Comparison of ENCODE assay signal across 17 cellular contexts in genomic region chr19:48145596-48146254, GRCh38.
"Had no signal": no experiment of that assay in that cellular context is flagged by ENCODE, and none has a peak within 500 bp of the region (broad histone marks: within the 10 kb centered on the region; RNA-seq: fewer than 3 reads in every experiment).

No MANE protein-coding gene starts in this region.

- ATAC-seq: activated T-cell treated with anti-CD3 and anti-CD28 coated beads, Interleukin-2, amount 50 U/mL, for 72 hours; mucosa of descending colon; naive thymus-derived CD8-positive, alpha-beta T cell had no signal

- FAIRE-seq: endometrium, urothelium cell line had no signal

- H3K4me1 Mint-ChIP-seq: naive thymus-derived CD8-positive, alpha-beta T cell had no signal

- H3K4me1 ChIP-seq: breast epithelium, esophagus squamous epithelium had no signal

- H3K4me3 Mint-ChIP-seq: activated CD4-positive, alpha-beta memory T cell treated with anti-CD3 and anti-CD28 coated beads for 36 hours; activated T-cell treated with anti-CD3 and anti-CD28 coated beads, Interleukin-2, amount 50 U/mL, for 72 hours; stimulated activated naive CD8-positive, alpha-beta T cell treated with anti-CD3 and anti-CD28 coated beads, Interleukin-15, Interleukin-2, amounts not matched to agents 100 ng/mL and 50 ng/mL, for 24 hours had no signal

- H3K4me3 ChIP-seq: breast epithelium, esophagus squamous epithelium, mucosa of descending colon, sigmoid colon, thoracic aorta had no signal

- H3K9me3 Mint-ChIP-seq: activated CD4-positive, alpha-beta memory T cell treated with anti-CD3 and anti-CD28 coated beads for 36 hours; activated T-cell treated with anti-CD3 and anti-CD28 coated beads, Interleukin-2, amount 50 U/mL, for 72 hours; naive thymus-derived CD8-positive, alpha-beta T cell; stimulated activated naive CD8-positive, alpha-beta T cell treated with anti-CD3 and anti-CD28 coated beads, Interleukin-15, Interleukin-2, amounts not matched to agents 100 ng/mL and 50 ng/mL, for 24 hours had no signal

- H3K36me3 ChIP-seq: sigmoid colon had no signal

- H3K27ac Mint-ChIP-seq: activated CD4-positive, alpha-beta memory T cell treated with anti-CD3 and anti-CD28 coated beads for 36 hours; activated T-cell treated with anti-CD3 and anti-CD28 coated beads, Interleukin-2, amount 50 U/mL, for 72 hours; progenitor cell of endocrine pancreas; stimulated activated naive CD8-positive, alpha-beta T cell treated with anti-CD3 and anti-CD28 coated beads, Interleukin-15, Interleukin-2, amounts not matched to agents 100 ng/mL and 50 ng/mL, for 24 hours had no signal

- H3K9me3 ChIP-seq: breast epithelium, esophagus squamous epithelium, mucosa of descending colon, sigmoid colon, thoracic aorta had no signal

- H3K27me3 Mint-ChIP-seq: activated CD4-positive, alpha-beta memory T cell treated with anti-CD3 and anti-CD28 coated beads for 36 hours; naive thymus-derived CD8-positive, alpha-beta T cell; progenitor cell of endocrine pancreas; stimulated activated naive CD8-positive, alpha-beta T cell treated with anti-CD3 and anti-CD28 coated beads, Interleukin-15, Interleukin-2, amounts not matched to agents 100 ng/mL and 50 ng/mL, for 24 hours had no signal

- DNase-seq: activated CD4-positive, alpha-beta memory T cell treated with anti-CD3 and anti-CD28 coated beads for 36 hours; activated CD4-positive, alpha-beta T cell treated with anti-CD3 and anti-CD28 coated beads for 1 hour; activated T-cell treated with anti-CD3 and anti-CD28 coated beads, Interleukin-2, amount 50 U/mL, for 72 hours; aorta; esophagus squamous epithelium; foreskin melanocyte; mucosa of descending colon; occipital lobe; sigmoid colon; stimulated activated CD4-positive, alpha-beta T cell treated with anti-CD3 and anti-CD28 coated beads, Interleukin-2, amount 100 ng/mL, for 24 hours had no signal

- H3K27ac ChIP-seq: breast epithelium, esophagus squamous epithelium, sigmoid colon, thoracic aorta had no signal

- H3K27me3 ChIP-seq: breast epithelium, esophagus squamous epithelium, sigmoid colon had no signal
